In the genomic region with DNA sequence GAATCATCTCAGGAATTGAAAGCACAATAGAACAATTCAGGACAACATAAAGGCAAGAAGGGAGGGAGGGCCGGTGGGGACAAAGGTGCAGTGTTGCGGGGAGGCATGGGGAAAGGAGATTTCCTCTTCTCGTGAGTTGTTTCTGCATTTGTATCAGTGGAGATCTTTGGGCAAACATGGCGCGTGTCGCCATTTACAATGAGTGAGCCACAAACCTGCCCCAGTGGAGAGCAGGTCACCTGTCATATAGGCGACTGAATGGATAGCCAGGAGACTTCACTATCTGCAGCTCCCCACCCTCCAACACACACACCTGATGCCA, we compare ENCODE assay signal across 1 cellular context.
TF ChIP-seq lines count a peak whose summit lies in the region.

No MANE protein-coding gene starts in this region.

TF ChIP-seq in HepG2, 621 proteins besides CTCF, POLR2A, EP300 and RAD21 (continued from another document and continues in another):
- TF ChIP-seq, protein P1, sequence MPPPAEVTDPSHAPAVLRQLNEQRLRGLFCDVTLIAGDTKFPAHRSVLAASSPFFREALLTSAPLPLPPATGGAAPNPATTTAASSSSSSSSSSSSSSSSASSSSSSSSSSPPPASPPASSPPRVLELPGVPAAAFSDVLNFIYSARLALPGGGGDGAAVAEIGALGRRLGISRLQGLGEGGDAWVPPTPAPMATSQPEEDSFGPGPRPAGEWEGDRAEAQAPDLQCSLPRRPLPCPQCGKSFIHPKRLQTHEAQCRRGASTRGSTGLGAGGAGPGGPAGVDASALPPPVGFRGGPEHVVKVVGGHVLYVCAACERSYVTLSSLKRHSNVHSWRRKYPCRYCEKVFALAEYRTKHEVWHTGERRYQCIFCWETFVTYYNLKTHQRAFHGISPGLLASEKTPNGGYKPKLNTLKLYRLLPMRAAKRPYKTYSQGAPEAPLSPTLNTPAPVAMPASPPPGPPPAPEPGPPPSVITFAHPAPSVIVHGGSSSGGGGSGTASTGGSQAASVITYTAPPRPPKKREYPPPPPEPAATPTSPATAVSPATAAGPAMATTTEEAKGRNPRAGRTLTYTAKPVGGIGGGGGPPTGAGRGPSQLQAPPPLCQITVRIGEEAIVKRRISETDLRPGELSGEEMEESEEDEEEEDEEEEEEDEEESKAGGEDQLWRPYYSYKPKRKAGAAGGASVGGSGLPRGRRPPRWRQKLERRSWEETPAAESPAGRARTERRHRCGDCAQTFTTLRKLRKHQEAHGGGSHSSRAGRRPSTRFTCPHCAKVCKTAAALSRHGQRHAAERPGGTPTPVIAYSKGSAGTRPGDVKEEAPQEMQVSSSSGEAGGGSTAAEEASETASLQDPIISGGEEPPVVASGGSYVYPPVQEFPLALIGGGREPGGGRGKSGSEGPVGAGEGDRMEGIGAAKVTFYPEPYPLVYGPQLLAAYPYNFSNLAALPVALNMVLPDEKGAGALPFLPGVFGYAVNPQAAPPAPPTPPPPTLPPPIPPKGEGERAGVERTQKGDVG (CRISPR knock-in tag; IDR thresholded peaks at IDR 0.05; ENCODE audit: borderline replicate concordance), result 0 out of 2 replicates have a peak, but pooled peaks have one; percentile 16
- TF ChIP-seq ZBTB38 (CRISPR knock-in tag; IDR thresholded peaks at IDR 0.05) (peak; percentile 54; the same call in 1 of the 2 replicates), ZNF75D (CRISPR knock-in tag; IDR thresholded peaks at IDR 0.05; ENCODE audit: borderline replicate concordance) (no peak), MIXL1 (CRISPR knock-in tag; IDR thresholded peaks at IDR 0.05) (no peak), ZNF496 (CRISPR knock-in tag; IDR thresholded peaks at IDR 0.05; ENCODE audit: insufficient replicate concordance) (no peak), FOXO1 (CRISPR knock-in tag; IDR thresholded peaks at IDR 0.05) (no peak), BRD4 (CRISPR knock-in tag; IDR thresholded peaks at IDR 0.05) (no peak), ARHGAP35 (CRISPR knock-in tag; IDR thresholded peaks at IDR 0.05; ENCODE audit: borderline replicate concordance) (no peak), SMC3 (IDR thresholded peaks at IDR 0.05; ENCODE audit: low read length) (no peak), NR2C2 (CRISPR knock-in tag; IDR thresholded peaks at IDR 0.05; ENCODE audit: borderline replicate concordance) (no peak), FOXA3 (CRISPR knock-in tag; IDR thresholded peaks at IDR 0.05) (0 out of 2 replicates have a peak, but pooled peaks have one; percentile 9), SNAI1 (CRISPR knock-in tag; IDR thresholded peaks at IDR 0.05; ENCODE audit: borderline replicate concordance) (no peak), ZSCAN25 (CRISPR knock-in tag; IDR thresholded peaks at IDR 0.05) (no peak), ZNF17 (CRISPR knock-in tag; IDR thresholded peaks at IDR 0.05) (no peak), FOSL2 (CRISPR knock-in tag; IDR thresholded peaks at IDR 0.05) (no peak), GLI4 (CRISPR knock-in tag; IDR thresholded peaks at IDR 0.05; ENCODE audit: borderline replicate concordance) (no peak), SOX5 (CRISPR knock-in tag; IDR thresholded peaks at IDR 0.05; ENCODE audit: borderline replicate concordance) (peak; percentile 37; the same call in 1 of the 2 replicates), GABPB1 (CRISPR knock-in tag; IDR thresholded peaks at IDR 0.05) (no peak), SRSF4 (IDR thresholded peaks at IDR 0.05; ENCODE audit: low read depth, low read length, poor library complexity, severe bottlenecking) (no peak)
- TF ChIP-seq, protein P2, sequence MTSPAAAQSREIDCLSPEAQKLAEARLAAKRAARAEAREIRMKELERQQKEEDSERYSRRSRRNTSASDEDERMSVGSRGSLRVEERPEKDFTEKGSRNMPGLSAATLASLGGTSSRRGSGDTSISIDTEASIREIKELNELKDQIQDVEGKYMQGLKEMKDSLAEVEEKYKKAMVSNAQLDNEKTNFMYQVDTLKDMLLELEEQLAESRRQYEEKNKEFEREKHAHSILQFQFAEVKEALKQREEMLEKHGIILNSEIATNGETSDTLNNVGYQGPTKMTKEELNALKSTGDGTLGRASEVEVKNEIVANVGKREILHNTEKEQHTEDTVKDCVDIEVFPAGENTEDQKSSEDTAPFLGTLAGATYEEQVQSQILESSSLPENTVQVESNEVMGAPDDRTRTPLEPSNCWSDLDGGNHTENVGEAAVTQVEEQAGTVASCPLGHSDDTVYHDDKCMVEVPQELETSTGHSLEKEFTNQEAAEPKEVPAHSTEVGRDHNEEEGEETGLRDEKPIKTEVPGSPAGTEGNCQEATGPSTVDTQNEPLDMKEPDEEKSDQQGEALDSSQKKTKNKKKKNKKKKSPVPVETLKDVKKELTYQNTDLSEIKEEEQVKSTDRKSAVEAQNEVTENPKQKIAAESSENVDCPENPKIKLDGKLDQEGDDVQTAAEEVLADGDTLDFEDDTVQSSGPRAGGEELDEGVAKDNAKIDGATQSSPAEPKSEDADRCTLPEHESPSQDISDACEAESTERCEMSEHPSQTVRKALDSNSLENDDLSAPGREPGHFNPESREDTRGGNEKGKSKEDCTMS (CRISPR knock-in tag; conservative IDR thresholded peaks at IDR 0.05), result no peak
- TF ChIP-seq, protein P3, sequence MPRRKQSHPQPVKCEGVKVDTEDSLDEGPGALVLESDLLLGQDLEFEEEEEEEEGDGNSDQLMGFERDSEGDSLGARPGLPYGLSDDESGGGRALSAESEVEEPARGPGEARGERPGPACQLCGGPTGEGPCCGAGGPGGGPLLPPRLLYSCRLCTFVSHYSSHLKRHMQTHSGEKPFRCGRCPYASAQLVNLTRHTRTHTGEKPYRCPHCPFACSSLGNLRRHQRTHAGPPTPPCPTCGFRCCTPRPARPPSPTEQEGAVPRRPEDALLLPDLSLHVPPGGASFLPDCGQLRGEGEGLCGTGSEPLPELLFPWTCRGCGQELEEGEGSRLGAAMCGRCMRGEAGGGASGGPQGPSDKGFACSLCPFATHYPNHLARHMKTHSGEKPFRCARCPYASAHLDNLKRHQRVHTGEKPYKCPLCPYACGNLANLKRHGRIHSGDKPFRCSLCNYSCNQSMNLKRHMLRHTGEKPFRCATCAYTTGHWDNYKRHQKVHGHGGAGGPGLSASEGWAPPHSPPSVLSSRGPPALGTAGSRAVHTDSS (CRISPR knock-in tag; conservative IDR thresholded peaks at IDR 0.05), result no peak
- TF ChIP-seq, protein P4, sequence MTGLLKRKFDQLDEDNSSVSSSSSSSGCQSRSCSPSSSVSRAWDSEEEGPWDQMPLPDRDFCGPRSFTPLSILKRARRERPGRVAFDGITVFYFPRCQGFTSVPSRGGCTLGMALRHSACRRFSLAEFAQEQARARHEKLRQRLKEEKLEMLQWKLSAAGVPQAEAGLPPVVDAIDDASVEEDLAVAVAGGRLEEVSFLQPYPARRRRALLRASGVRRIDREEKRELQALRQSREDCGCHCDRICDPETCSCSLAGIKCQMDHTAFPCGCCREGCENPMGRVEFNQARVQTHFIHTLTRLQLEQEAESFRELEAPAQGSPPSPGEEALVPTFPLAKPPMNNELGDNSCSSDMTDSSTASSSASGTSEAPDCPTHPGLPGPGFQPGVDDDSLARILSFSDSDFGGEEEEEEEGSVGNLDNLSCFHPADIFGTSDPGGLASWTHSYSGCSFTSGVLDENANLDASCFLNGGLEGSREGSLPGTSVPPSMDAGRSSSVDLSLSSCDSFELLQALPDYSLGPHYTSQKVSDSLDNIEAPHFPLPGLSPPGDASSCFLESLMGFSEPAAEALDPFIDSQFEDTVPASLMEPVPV (CRISPR knock-in tag; IDR thresholded peaks at IDR 0.05), result no peak
- TF ChIP-seq, protein P5, sequence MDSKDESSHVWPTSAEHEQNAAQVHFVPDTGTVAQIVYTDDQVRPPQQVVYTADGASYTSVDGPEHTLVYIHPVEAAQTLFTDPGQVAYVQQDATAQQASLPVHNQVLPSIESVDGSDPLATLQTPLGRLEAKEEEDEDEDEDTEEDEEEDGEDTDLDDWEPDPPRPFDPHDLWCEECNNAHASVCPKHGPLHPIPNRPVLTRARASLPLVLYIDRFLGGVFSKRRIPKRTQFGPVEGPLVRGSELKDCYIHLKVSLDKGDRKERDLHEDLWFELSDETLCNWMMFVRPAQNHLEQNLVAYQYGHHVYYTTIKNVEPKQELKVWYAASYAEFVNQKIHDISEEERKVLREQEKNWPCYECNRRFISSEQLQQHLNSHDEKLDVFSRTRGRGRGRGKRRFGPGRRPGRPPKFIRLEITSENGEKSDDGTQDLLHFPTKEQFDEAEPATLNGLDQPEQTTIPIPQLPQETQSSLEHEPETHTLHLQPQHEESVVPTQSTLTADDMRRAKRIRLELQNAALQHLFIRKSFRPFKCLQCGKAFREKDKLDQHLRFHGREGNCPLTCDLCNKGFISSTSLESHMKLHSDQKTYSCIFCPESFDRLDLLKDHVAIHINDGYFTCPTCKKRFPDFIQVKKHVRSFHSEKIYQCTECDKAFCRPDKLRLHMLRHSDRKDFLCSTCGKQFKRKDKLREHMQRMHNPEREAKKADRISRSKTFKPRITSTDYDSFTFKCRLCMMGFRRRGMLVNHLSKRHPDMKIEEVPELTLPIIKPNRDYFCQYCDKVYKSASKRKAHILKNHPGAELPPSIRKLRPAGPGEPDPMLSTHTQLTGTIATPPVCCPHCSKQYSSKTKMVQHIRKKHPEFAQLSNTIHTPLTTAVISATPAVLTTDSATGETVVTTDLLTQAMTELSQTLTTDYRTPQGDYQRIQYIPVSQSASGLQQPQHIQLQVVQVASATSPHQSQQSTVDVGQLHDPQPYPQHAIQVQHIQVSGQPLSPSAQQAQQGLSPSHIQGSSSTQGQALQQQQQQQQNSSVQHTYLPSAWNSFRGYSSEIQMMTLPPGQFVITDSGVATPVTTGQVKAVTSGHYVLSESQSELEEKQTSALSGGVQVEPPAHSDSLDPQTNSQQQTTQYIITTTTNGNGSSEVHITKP (CRISPR knock-in tag; IDR thresholded peaks at IDR 0.05; ENCODE audit: low read depth), result no peak
- TF ChIP-seq, protein P6, sequence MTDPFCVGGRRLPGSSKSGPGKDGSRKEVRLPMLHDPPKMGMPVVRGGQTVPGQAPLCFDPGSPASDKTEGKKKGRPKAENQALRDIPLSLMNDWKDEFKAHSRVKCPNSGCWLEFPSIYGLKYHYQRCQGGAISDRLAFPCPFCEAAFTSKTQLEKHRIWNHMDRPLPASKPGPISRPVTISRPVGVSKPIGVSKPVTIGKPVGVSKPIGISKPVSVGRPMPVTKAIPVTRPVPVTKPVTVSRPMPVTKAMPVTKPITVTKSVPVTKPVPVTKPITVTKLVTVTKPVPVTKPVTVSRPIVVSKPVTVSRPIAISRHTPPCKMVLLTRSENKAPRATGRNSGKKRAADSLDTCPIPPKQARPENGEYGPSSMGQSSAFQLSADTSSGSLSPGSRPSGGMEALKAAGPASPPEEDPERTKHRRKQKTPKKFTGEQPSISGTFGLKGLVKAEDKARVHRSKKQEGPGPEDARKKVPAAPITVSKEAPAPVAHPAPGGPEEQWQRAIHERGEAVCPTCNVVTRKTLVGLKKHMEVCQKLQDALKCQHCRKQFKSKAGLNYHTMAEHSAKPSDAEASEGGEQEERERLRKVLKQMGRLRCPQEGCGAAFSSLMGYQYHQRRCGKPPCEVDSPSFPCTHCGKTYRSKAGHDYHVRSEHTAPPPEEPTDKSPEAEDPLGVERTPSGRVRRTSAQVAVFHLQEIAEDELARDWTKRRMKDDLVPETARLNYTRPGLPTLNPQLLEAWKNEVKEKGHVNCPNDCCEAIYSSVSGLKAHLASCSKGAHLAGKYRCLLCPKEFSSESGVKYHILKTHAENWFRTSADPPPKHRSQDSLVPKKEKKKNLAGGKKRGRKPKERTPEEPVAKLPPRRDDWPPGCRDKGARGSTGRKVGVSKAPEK (CRISPR knock-in tag; IDR thresholded peaks at IDR 0.05; ENCODE audit: borderline replicate concordance), result no peak
- TF ChIP-seq, protein P7, sequence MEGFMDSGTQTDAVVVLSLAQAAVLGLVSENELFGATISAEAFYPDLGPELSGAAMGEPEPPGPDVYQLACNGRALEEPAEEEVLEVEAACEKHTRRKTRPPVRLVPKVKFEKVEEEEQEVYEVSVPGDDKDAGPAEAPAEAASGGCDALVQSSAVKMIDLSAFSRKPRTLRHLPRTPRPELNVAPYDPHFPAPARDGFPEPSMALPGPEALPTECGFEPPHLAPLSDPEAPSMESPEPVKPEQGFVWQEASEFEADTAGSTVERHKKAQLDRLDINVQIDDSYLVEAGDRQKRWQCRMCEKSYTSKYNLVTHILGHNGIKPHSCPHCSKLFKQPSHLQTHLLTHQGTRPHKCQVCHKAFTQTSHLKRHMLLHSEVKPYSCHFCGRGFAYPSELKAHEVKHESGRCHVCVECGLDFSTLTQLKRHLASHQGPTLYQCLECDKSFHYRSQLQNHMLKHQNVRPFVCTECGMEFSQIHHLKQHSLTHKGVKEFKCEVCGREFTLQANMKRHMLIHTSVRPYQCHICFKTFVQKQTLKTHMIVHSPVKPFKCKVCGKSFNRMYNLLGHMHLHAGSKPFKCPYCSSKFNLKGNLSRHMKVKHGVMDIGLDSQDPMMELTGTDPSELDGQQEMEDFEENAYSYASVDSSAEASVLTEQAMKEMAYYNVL (CRISPR knock-in tag; IDR thresholded peaks at IDR 0.05; ENCODE audit: borderline replicate concordance), result no peak
- TF ChIP-seq, protein P8, sequence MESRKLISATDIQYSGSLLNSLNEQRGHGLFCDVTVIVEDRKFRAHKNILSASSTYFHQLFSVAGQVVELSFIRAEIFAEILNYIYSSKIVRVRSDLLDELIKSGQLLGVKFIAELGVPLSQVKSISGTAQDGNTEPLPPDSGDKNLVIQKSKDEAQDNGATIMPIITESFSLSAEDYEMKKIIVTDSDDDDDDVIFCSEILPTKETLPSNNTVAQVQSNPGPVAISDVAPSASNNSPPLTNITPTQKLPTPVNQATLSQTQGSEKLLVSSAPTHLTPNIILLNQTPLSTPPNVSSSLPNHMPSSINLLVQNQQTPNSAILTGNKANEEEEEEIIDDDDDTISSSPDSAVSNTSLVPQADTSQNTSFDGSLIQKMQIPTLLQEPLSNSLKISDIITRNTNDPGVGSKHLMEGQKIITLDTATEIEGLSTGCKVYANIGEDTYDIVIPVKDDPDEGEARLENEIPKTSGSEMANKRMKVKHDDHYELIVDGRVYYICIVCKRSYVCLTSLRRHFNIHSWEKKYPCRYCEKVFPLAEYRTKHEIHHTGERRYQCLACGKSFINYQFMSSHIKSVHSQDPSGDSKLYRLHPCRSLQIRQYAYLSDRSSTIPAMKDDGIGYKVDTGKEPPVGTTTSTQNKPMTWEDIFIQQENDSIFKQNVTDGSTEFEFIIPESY (CRISPR knock-in tag; IDR thresholded peaks at IDR 0.05), result peak; percentile 62
- TF ChIP-seq, protein P9, sequence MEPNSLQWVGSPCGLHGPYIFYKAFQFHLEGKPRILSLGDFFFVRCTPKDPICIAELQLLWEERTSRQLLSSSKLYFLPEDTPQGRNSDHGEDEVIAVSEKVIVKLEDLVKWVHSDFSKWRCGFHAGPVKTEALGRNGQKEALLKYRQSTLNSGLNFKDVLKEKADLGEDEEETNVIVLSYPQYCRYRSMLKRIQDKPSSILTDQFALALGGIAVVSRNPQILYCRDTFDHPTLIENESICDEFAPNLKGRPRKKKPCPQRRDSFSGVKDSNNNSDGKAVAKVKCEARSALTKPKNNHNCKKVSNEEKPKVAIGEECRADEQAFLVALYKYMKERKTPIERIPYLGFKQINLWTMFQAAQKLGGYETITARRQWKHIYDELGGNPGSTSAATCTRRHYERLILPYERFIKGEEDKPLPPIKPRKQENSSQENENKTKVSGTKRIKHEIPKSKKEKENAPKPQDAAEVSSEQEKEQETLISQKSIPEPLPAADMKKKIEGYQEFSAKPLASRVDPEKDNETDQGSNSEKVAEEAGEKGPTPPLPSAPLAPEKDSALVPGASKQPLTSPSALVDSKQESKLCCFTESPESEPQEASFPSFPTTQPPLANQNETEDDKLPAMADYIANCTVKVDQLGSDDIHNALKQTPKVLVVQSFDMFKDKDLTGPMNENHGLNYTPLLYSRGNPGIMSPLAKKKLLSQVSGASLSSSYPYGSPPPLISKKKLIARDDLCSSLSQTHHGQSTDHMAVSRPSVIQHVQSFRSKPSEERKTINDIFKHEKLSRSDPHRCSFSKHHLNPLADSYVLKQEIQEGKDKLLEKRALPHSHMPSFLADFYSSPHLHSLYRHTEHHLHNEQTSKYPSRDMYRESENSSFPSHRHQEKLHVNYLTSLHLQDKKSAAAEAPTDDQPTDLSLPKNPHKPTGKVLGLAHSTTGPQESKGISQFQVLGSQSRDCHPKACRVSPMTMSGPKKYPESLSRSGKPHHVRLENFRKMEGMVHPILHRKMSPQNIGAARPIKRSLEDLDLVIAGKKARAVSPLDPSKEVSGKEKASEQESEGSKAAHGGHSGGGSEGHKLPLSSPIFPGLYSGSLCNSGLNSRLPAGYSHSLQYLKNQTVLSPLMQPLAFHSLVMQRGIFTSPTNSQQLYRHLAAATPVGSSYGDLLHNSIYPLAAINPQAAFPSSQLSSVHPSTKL (CRISPR knock-in tag; IDR thresholded peaks at IDR 0.05), result 0 out of 2 replicates have a peak, but pooled peaks have one; percentile 31
